24 cellular contexts compared by ENCODE assay signal in genomic region chr11:131917634-131918384, GRCh38.
"Had no signal": no experiment of that assay in that cellular context is flagged by ENCODE, and none has a peak within 500 bp of the region (broad histone marks: within the 10 kb centered on the region; RNA-seq: fewer than 3 reads in every experiment).

No MANE protein-coding gene starts in this region.

- H3K27ac Mint-ChIP-seq: activated CD8-positive, alpha-beta memory T cell treated with anti-CD3 and anti-CD28 coated beads, Interleukin-2, amount 10 ng/mL, durations not matched to agents 7 days and 5 days; activated naive CD4-positive, alpha-beta T cell treated with anti-CD3 and anti-CD28 coated beads, Interleukin-2, amount 50 U/mL, for 24 hours; activated T-cell treated with anti-CD3 and anti-CD28 coated beads, Interleukin-2, amount 50 U/mL, for 24 hours; activated T-helper 1 cell treated with anti-CD3 and anti-CD28 coated beads, Interleukin-12 subunit alpha, Interleukin-12 subunit beta, Interleukin-2, Interleukin-4 antibody, amounts not matched to agents 30 ng/mL and 10 ng/mL and 1 ng/mL, durations not matched to agents 14 hours and 24 hours and 36 hours; T-helper 1 cell treated with Interleukin-12 subunit alpha and Interleukin-12 subunit beta and Interleukin-4 antibody, amounts not matched to agents 30 μg/mL and 1 μg/mL, for 36 hours had no signal

- H3K27ac ChIP-seq: KMS-11 had no signal

- DNase-seq: activated CD4-positive, alpha-beta T cell treated with anti-CD3 and anti-CD28 coated beads for 48 hours; activated CD4-positive, alpha-beta T cell treated with anti-CD3 and anti-CD28 coated beads, Interleukin-2, amount 50 U/mL, for 4 hours; activated CD4-positive, CD25-positive, alpha-beta regulatory T cell treated with anti-CD3 and anti-CD28 coated beads, Interleukin-2, amount 50 U/mL, for 72 hours; activated CD8-positive, alpha-beta memory T cell treated with anti-CD3 and anti-CD28 coated beads, Interleukin-2, amount 10 ng/mL, durations not matched to agents 7 days and 5 days; activated effector memory CD4-positive, alpha-beta T cell treated with Interleukin-2 at 50 U/mL for 16 hours; activated naive CD4-positive, alpha-beta T cell; activated T-cell treated with anti-CD3 and anti-CD28 coated beads, Interleukin-2, amount 50 U/mL, for 24 hours; aorta; NCI-H1092; NCI-H1417; NCI-H1694; NCI-H2029; NCI-H2107; NCI-H345; NCI-H510A; NCI-H526 treated with DMSO at 0.1 percent for 48 hours; NCI-H82; PC-3; SHP77 treated with DMSO at 0.1 percent for 48 hours had no signal

- H3K4me3 Mint-ChIP-seq: activated CD8-positive, alpha-beta memory T cell treated with anti-CD3 and anti-CD28 coated beads, Interleukin-2, amount 10 ng/mL, durations not matched to agents 7 days and 5 days; activated naive CD4-positive, alpha-beta T cell treated with anti-CD3 and anti-CD28 coated beads, Interleukin-2, amount 50 U/mL, for 24 hours; activated T-cell treated with anti-CD3 and anti-CD28 coated beads, Interleukin-2, amount 50 U/mL, for 24 hours; activated T-helper 1 cell treated with anti-CD3 and anti-CD28 coated beads, Interleukin-12 subunit alpha, Interleukin-12 subunit beta, Interleukin-2, Interleukin-4 antibody, amounts not matched to agents 30 ng/mL and 10 ng/mL and 1 ng/mL, durations not matched to agents 14 hours and 24 hours and 36 hours; central memory CD8-positive, alpha-beta T cell; T-helper 1 cell treated with Interleukin-12 subunit alpha and Interleukin-12 subunit beta and Interleukin-4 antibody, amounts not matched to agents 30 μg/mL and 1 μg/mL, for 36 hours had no signal

- H3K27me3 Mint-ChIP-seq: activated CD8-positive, alpha-beta memory T cell treated with anti-CD3 and anti-CD28 coated beads, Interleukin-2, amount 10 ng/mL, durations not matched to agents 7 days and 5 days; central memory CD8-positive, alpha-beta T cell had no signal

- H3K4me1 Mint-ChIP-seq: activated CD8-positive, alpha-beta memory T cell treated with anti-CD3 and anti-CD28 coated beads, Interleukin-2, amount 10 ng/mL, durations not matched to agents 7 days and 5 days; activated naive CD4-positive, alpha-beta T cell treated with anti-CD3 and anti-CD28 coated beads, Interleukin-2, amount 50 U/mL, for 24 hours; central memory CD8-positive, alpha-beta T cell had no signal

- H3K36me3 Mint-ChIP-seq: activated CD8-positive, alpha-beta memory T cell treated with anti-CD3 and anti-CD28 coated beads, Interleukin-2, amount 10 ng/mL, durations not matched to agents 7 days and 5 days; activated naive CD4-positive, alpha-beta T cell treated with anti-CD3 and anti-CD28 coated beads, Interleukin-2, amount 50 U/mL, for 24 hours had no signal

- H3K9me3 Mint-ChIP-seq: activated T-cell treated with anti-CD3 and anti-CD28 coated beads, Interleukin-2, amount 50 U/mL, for 24 hours; activated T-helper 1 cell treated with anti-CD3 and anti-CD28 coated beads, Interleukin-12 subunit alpha, Interleukin-12 subunit beta, Interleukin-2, Interleukin-4 antibody, amounts not matched to agents 30 ng/mL and 10 ng/mL and 1 ng/mL, durations not matched to agents 14 hours and 24 hours and 36 hours; T-helper 1 cell treated with Interleukin-12 subunit alpha and Interleukin-12 subunit beta and Interleukin-4 antibody, amounts not matched to agents 30 μg/mL and 1 μg/mL, for 36 hours had no signal

- ATAC-seq: activated CD8-positive, alpha-beta memory T cell treated with anti-CD3 and anti-CD28 coated beads, Interleukin-2, amount 10 ng/mL, durations not matched to agents 7 days and 5 days; PC-3 had no signal
